In genomic region chr14:96225745-96226151, GRCh38 we compare ENCODE assay signal across 11 cellular contexts. TPM values are rescaled to one million over a fixed set of nuclear protein-coding genes. Genes with fewer than 3 reads are reported as not detected.
DNase-seq lines count a peak whose midpoint lies in the region; ATAC-seq lines count a peak whose summit lies in the region.
"Had no signal": no experiment of that assay in that cellular context is flagged by ENCODE, and none has a peak within 500 bp of the region (broad histone marks: within the 10 kb centered on the region; RNA-seq: fewer than 3 reads in every experiment).

No MANE protein-coding gene starts in this region.

- H3K4me2 ChIP-seq in mesenchymal stem cell (ENCODE audit: low read length, poor library complexity, severe bottlenecking) = no peak overlapping the region
- no peak overlapping the region for H3K4me2 ChIP-seq in Karpas-422 (ENCODE audit: low read depth, low read length, poor library complexity, severe bottlenecking)

- H3K79me1 ChIP-seq in mesenchymal stem cell (replicated peaks; ENCODE audit: low read length, poor library complexity, severe bottlenecking) = peaks cover 36% of the 10 kb centered on the region

- in situ Hi-C loops in ACHN (cut with HindIII; ENCODE audit: low pct_ligation_motif_present, low pct_unique_long_range_greater_than_20kb, low sequenced_read_pairs) = no loop called here

- ATAC-seq in GM19324 (IDR thresholded peaks at IDR 0.05; ENCODE audit: low FRiP score, unreplicated experiment) (no peak), GM18498 (IDR thresholded peaks at IDR 0.05; ENCODE audit: unreplicated experiment) (no peak), HG03439 (IDR thresholded peaks at IDR 0.05; ENCODE audit: unreplicated experiment) (no peak)

- H3K9me2 ChIP-seq in Karpas-422 (replicated peaks; ENCODE audit: insufficient read depth, low read length) = no peaks in the 10 kb centered on the region

- H3K14ac ChIP-seq in mesenchymal stem cell (ENCODE audit: low read length in 2 of 2) = no peak overlapping the region

- H4K91ac ChIP-seq in mesenchymal stem cell (ENCODE audit: low read length) = no peak overlapping the region

- no peak overlapping the region for H2BK15ac ChIP-seq in mesenchymal stem cell (ENCODE audit: low read depth, poor library complexity, severe bottlenecking)

- no peaks in the 10 kb centered on the region for H4K20me1 ChIP-seq in Karpas-422 (ENCODE audit: insufficient read depth, low read depth, low read length)

- no peak overlapping the region for H3K4me3 ChIP-seq in mesenchymal stem cell (ENCODE audit: insufficient read depth in 1 of 2, low read depth in 1 of 2, low read length in 2 of 2)
- H3K4me3 ChIP-seq in Karpas-422 (ENCODE audit: low read length) = no peak overlapping the region
- H3K4me3 ChIP-seq: gastrocnemius medialis had no signal

- no peak overlapping the region for H2AFZ ChIP-seq in mesenchymal stem cell (ENCODE audit: low read depth, low read length)
- no peak overlapping the region for H2AFZ ChIP-seq in Karpas-422 (ENCODE audit: low read length)

- H3K9me3 ChIP-seq in mesenchymal stem cell (ENCODE audit: control insufficient read depth, low read length) (no peaks in the 10 kb centered on the region), Karpas-422 (ENCODE audit: low read length) (no peaks in the 10 kb centered on the region)
- H3K9me3 ChIP-seq: gastrocnemius medialis had no signal

- H3K27me3 ChIP-seq in mesenchymal stem cell (ENCODE audit: control insufficient read depth in 1 of 2, insufficient read depth in 1 of 2, low read length in 2 of 2) = no peaks in the 10 kb centered on the region
- H3K27me3 ChIP-seq in Karpas-422 (ENCODE audit: low read length) = no peaks in the 10 kb centered on the region
- H3K27me3 ChIP-seq: gastrocnemius medialis had no signal

- H3K9ac ChIP-seq in mesenchymal stem cell (ENCODE audit: low read length) (peak overlapping the region; percentile 39), Karpas-422 (ENCODE audit: low read length) (no peak overlapping the region)

- H2BK5ac ChIP-seq in mesenchymal stem cell (ENCODE audit: low read depth, low read length, poor library complexity, severe bottlenecking) = no peak overlapping the region

- H4K8ac ChIP-seq in mesenchymal stem cell (ENCODE audit: low read length) = no peak overlapping the region

- H3K27ac ChIP-seq in mesenchymal stem cell (ENCODE audit: low read length, poor library complexity, severe bottlenecking) (peak overlapping the region; percentile 39), Karpas-422 (ENCODE audit: low read length) (no peak overlapping the region)

- no peak overlapping the region for H2AK5ac ChIP-seq in mesenchymal stem cell (ENCODE audit: low read length, severe bottlenecking)

- H2BK12ac ChIP-seq in mesenchymal stem cell (ENCODE audit: low read length in 2 of 2) = no peak overlapping the region

- no peak overlapping the region for H3K23ac ChIP-seq in mesenchymal stem cell (ENCODE audit: low read length in 2 of 2)

- no peak overlapping the region for H3K18ac ChIP-seq in mesenchymal stem cell (ENCODE audit: low read depth in 1 of 2, low read length in 2 of 2)

- DNase-seq in ACHN (peak; percentile 8), HPDE6-E6E7 (ENCODE audit: extremely low spot score) (peak; percentile 63), dedifferentiated amniotic fluid mesenchymal stem cell (ENCODE audit: extremely low spot score) (peak; percentile 19), mesenchymal stem cell (peak; percentile 58), Karpas-422 (no peak)
- DNase-seq: gastrocnemius medialis, NCI-H1694 treated with DMSO at 0.1 percent for 48 hours had no signal

- H3K36me3 ChIP-seq in mesenchymal stem cell (ENCODE audit: control insufficient read depth in 1 of 2, insufficient read depth in 2 of 2, low read depth in 1 of 2, low read length in 2 of 2) (peaks cover 49 to 85% of the 10 kb centered on the region in 2 experiments), Karpas-422 (ENCODE audit: insufficient read depth, low read length) (no peaks in the 10 kb centered on the region)
- H3K36me3 ChIP-seq: gastrocnemius medialis had no signal

- H3K79me2 ChIP-seq in Karpas-422 (ENCODE audit: low read length) = no peaks in the 10 kb centered on the region

- no peak overlapping the region for H2BK120ac ChIP-seq in mesenchymal stem cell (ENCODE audit: low read depth, low read length)

- no CpG with 5 or more reads among the region's 5 CpGs for WGBS in mesenchymal stem cell

- no peak overlapping the region for H3K4ac ChIP-seq in mesenchymal stem cell (ENCODE audit: low read depth in 1 of 2, low read length in 2 of 2)

- peaks cover 15% of the 10 kb centered on the region for H3K4me1 ChIP-seq in mesenchymal stem cell (ENCODE audit: control insufficient read depth, insufficient read depth, low read depth, low read length)
- H3K4me1 ChIP-seq in Karpas-422 (ENCODE audit: low read length) = no peaks in the 10 kb centered on the region
- H3K4me1 ChIP-seq: gastrocnemius medialis had no signal

RNA-seq across cellular contexts. Expression of gene BDKRB2, which starts 21.1 kb away (rescaled TPM):
- polyA plus RNA-seq in mesenchymal stem cell (2013, experiment 1 of 2) = 16.1 TPM
- 16.1 TPM for polyA plus RNA-seq in mesenchymal stem cell (2013, experiment 2 of 2)
- total RNA-seq in Karpas-422 (2014; rRNA removed; shearing (Covaris generic); ENCODE audit: low replicate concordance) = not detected in 2 replicates
- total RNA-seq: T-helper 1 cell treated with Interleukin-12 subunit alpha and Interleukin-12 subunit beta and Interleukin-4 antibody, amounts not matched to agents 30 ng/mL and 1 ng/mL, for 36 hours had no signal

RNA-seq across cellular contexts. Expression of gene BDKRB1, which starts 30.3 kb away (rescaled TPM):
- 18.7 TPM for polyA plus RNA-seq in mesenchymal stem cell (2013, experiment 1 of 2)
- 18.7 TPM for polyA plus RNA-seq in mesenchymal stem cell (2013, experiment 2 of 2)
- total RNA-seq in Karpas-422 (2014; rRNA removed; shearing (Covaris generic); ENCODE audit: low replicate concordance) = not detected in 2 replicates
- total RNA-seq: gastrocnemius medialis; T-helper 1 cell treated with Interleukin-12 subunit alpha and Interleukin-12 subunit beta and Interleukin-4 antibody, amounts not matched to agents 30 ng/mL and 1 ng/mL, for 36 hours had no signal
